In genomic region chr11:67303132-67303988, GRCh38 we compare ENCODE assay signal across 8 cellular contexts. TPM values are rescaled to one million over a fixed set of nuclear protein-coding genes. Genes with fewer than 3 reads are reported as not detected.
DNase-seq lines count a peak whose midpoint lies in the region; ATAC-seq and TF ChIP-seq lines count a peak whose summit lies in the region.

SSH3 (plus strand) TSS chr11:67303530; CDS start chr11:67303626, 96 bp downstream.

- WGBS in upper lobe of left lung, 2 donors, result 0% methylated on average over 10 of the region's 83 CpGs; no CpG with 5 or more reads in 1 of the 2 donors

- no peak for TF ChIP-seq EP300 in upper lobe of left lung (IDR thresholded peaks at IDR 0.05)

- TF ChIP-seq CTCF in fibroblast of pulmonary artery (IDR thresholded peaks at IDR 0.05; ENCODE audit: low read length, missing control alignments) (no peak), upper lobe of left lung (IDR thresholded peaks at IDR 0.05) (peak in 1 of 6 experiments; percentile 19)

- H3K27me3 ChIP-seq in muscle layer of colon (ENCODE audit: control insufficient read depth in 1 of 2, insufficient read depth in 2 of 2, low read length in 2 of 2) (no peaks in the 10 kb centered on the region), upper lobe of left lung (no peaks in the 10 kb centered on the region)

- DNase-seq in activated CD4-positive, alpha-beta T cell treated with anti-CD3 and anti-CD28 coated beads for 48 hours, result peak; percentile 53
- no peak for DNase-seq in activated CD4-positive, alpha-beta T cell treated with anti-CD3 and anti-CD28 coated beads, Interleukin-2, amount 50 U/mL, for 1 hour
- peak; percentile 47 to 94 for DNase-seq in NCI-H526 (lab: John Stamatoyannopoulos, UW)
- peak; percentile 59 for DNase-seq in activated naive CD4-positive, alpha-beta T cell treated with Interleukin-2 at 50 U/mL for 16 hours
- DNase-seq in fibroblast of pulmonary artery (ENCODE audit: low read depth), result peak; percentile 53
- DNase-seq in upper lobe of left lung, result peak; percentile 95 to 96

- ATAC-seq in upper lobe of left lung (ENCODE audit: low FRiP score in 2 of 2) (peak; percentile 90 to 93), GM21515 (IDR thresholded peaks at IDR 0.05; ENCODE audit: unreplicated experiment) (no peak)

- H3K27ac ChIP-seq in muscle layer of colon (ENCODE audit: low read depth, low read length), result peak within 1 kb of the TSS; percentile 82
- H3K27ac ChIP-seq in upper lobe of left lung, result peak within 1 kb of the TSS; percentile 78 to 96 (median 92)

- TF ChIP-seq POLR2A in upper lobe of left lung (IDR thresholded peaks at IDR 0.05), result peak in 2 of 4 donors; percentile 74 to 78

- H3K9me3 ChIP-seq in muscle layer of colon (ENCODE audit: low read length), result no peaks in the 10 kb centered on the region
- no peaks in the 10 kb centered on the region for H3K9me3 ChIP-seq in upper lobe of left lung

- peaks cover 34% of the 10 kb centered on the region for H3K36me3 ChIP-seq in muscle layer of colon (ENCODE audit: insufficient read depth, low read length)
- peaks cover 17 to 51% (median 33%) of the 10 kb centered on the region in 4 donors for H3K36me3 ChIP-seq in upper lobe of left lung

- H3K9ac ChIP-seq in muscle layer of colon (ENCODE audit: low read length), result peak within 1 kb of the TSS; percentile 44

- peak within 1 kb of the TSS; percentile 70 for H3K4me3 ChIP-seq in fibroblast of pulmonary artery (replicated peaks; ENCODE audit: low read depth, low read length)
- peak within 1 kb of the TSS; percentile 68 to 85 for H3K4me3 ChIP-seq in muscle layer of colon (ENCODE audit: low read depth in 1 of 2, low read length in 2 of 2)
- H3K4me3 ChIP-seq in upper lobe of left lung, result peak within 1 kb of the TSS; percentile 83 to 99 (median 89)

- H3K4me1 ChIP-seq in muscle layer of colon (ENCODE audit: insufficient read depth, low read length), result peaks cover 17% of the 10 kb centered on the region
- peaks cover 23 to 39% (median 28%) of the 10 kb centered on the region in 4 donors for H3K4me1 ChIP-seq in upper lobe of left lung

RNA-seq across cellular contexts. Expression of gene SSH3, which starts in this region (rescaled TPM):
- 10 to 100 TPM; 35.9 to 99.2 (median 53.8) TPM for total RNA-seq in upper lobe of left lung
